ENCODE assay signal across 17 cellular contexts in genomic region chr16:27516360-27516759, GRCh38. TPM values are rescaled to one million over a fixed set of nuclear protein-coding genes. Genes with fewer than 3 reads are reported as not detected.
DNase-seq lines count a peak whose midpoint lies in the region; ATAC-seq and TF ChIP-seq lines count a peak whose summit lies in the region.
"Had no signal": no experiment of that assay in that cellular context is flagged by ENCODE, and none has a peak within 500 bp of the region (broad histone marks: within the 10 kb centered on the region; RNA-seq: fewer than 3 reads in every experiment).

No MANE protein-coding gene starts in this region.

- intact Hi-C loops in left ventricle myocardium superior (cut with micrococcal nuclease) (no loop called here), psoas muscle (cut with DNase I) (loop anchor here in 1 of 2 donors (2.0 kb wide), 1 partner anchor 34 kb away; the partner anchor contains the start of gene KATNIP)

- no peak overlapping the region for H3K9ac ChIP-seq in endodermal cell (ENCODE audit: extremely low read depth, low read length, poor library complexity, severe bottlenecking)

- DNase-seq in right atrium auricular region (ENCODE audit: low spot score) (no peak), left ventricle myocardium superior (no peak), endodermal cell (no peak), psoas muscle (no peak), GF-D8 (lab: John Stamatoyannopoulos, UW) (no peak), hepatic stellate cell (ENCODE audit: low spot score) (no peak)
- DNase-seq: DMS153; GOT3; NCI-H1105; NCI-H748 treated with DMSO at 0.1 percent for 48 hours; NK-92 treated with Interleukin-12 subunit alpha and Interleukin-12 subunit beta, amount 100 ng/mL, for 24 hours had no signal

- H3K9me3 Mint-ChIP-seq in endodermal cell = no peaks in the 10 kb centered on the region
- H3K9me3 Mint-ChIP-seq: CD4-positive, alpha-beta T cell had no signal

- H3K4me1 ChIP-seq in right atrium auricular region (peaks cover 0 to 36% of the 10 kb centered on the region in 2 donors), endodermal cell (ENCODE audit: control insufficient read depth, insufficient read depth, low read length) (no peaks in the 10 kb centered on the region), psoas muscle (peaks cover 54% of the 10 kb centered on the region)
- H3K4me1 ChIP-seq: A549, Caco-2 had no signal

- TF ChIP-seq CTCF in right atrium auricular region (IDR thresholded peaks at IDR 0.05) (no peak), endodermal cell (conservative IDR thresholded peaks at IDR 0.05) (no peak), psoas muscle (IDR thresholded peaks at IDR 0.05) (no peak)

- H3K27me3 Mint-ChIP-seq in endodermal cell (ENCODE audit: insufficient read depth) = no peaks in the 10 kb centered on the region
- H3K27me3 Mint-ChIP-seq: CD4-positive, alpha-beta T cell had no signal

- no peak overlapping the region for H3K4me3 Mint-ChIP-seq in endodermal cell
- H3K4me3 Mint-ChIP-seq: CD4-positive, alpha-beta T cell had no signal

- ATAC-seq in left ventricle myocardium superior (no peak), psoas muscle (no peak), GM18505 (IDR thresholded peaks at IDR 0.05; ENCODE audit: unreplicated experiment) (no peak)

- H3K27ac ChIP-seq in right atrium auricular region (peak overlapping the region; percentile 68 to 72), endodermal cell (ENCODE audit: low read depth, low read length) (no peak overlapping the region), psoas muscle (peak overlapping the region; percentile 91)
- H3K27ac ChIP-seq: A549 had no signal

- H3K4me3 ChIP-seq in right atrium auricular region = no peak overlapping the region
- H3K4me3 ChIP-seq in endodermal cell (ENCODE audit: low read length) = no peak overlapping the region
- H3K4me3 ChIP-seq in psoas muscle = no peak overlapping the region
- H3K4me3 ChIP-seq: A549, GM12878, K562 had no signal

- H3K36me3 ChIP-seq in right atrium auricular region = peaks cover 32% of the 10 kb centered on the region
- peaks cover 86% of the 10 kb centered on the region for H3K36me3 ChIP-seq in endodermal cell (ENCODE audit: control insufficient read depth, insufficient read depth, low read length)
- H3K36me3 ChIP-seq in psoas muscle (ENCODE audit: insufficient read depth in 1 of 2, low read depth in 1 of 2) = peaks cover 0 to 17% of the 10 kb centered on the region in 2 donors

- H3K9me3 ChIP-seq in right atrium auricular region = no peaks in the 10 kb centered on the region
- H3K9me3 ChIP-seq in endodermal cell (ENCODE audit: control insufficient read depth, low read length) = no peaks in the 10 kb centered on the region
- no peaks in the 10 kb centered on the region for H3K9me3 ChIP-seq in psoas muscle
- H3K9me3 ChIP-seq: A549, Caco-2 had no signal

- peak overlapping the region; percentile 45 for H3K27ac Mint-ChIP-seq in endodermal cell
- H3K27ac Mint-ChIP-seq: CD4-positive, alpha-beta T cell had no signal

- peaks cover 66% of the 10 kb centered on the region for H3K36me3 Mint-ChIP-seq in endodermal cell (ENCODE audit: low read depth)

- H3K4me1 Mint-ChIP-seq in endodermal cell = peaks cover 17% of the 10 kb centered on the region

- WGBS in endodermal cell (ENCODE audit: insufficient coverage in 1 of 2, insufficient read length in 1 of 2), 2 experiments = 93 to 94% methylated on average over 11 of the region's 11 CpGs
- whole genome bisulfite sequencing in psoas muscle, 3 donors = 93 to 95% (median 95%) methylated on average over 11 of the region's 11 CpGs

- H3K27me3 ChIP-seq in right atrium auricular region (no peaks in the 10 kb centered on the region), endodermal cell (ENCODE audit: control insufficient read depth, insufficient read depth, low read length, poor library complexity, severe bottlenecking) (no peaks in the 10 kb centered on the region), psoas muscle (ENCODE audit: insufficient read depth in 3 of 3, low read length in 2 of 3) (no peaks in the 10 kb centered on the region)

- no peak for TF ChIP-seq POLR2A in GM18505 (IDR thresholded peaks at IDR 0.05; ENCODE audit: borderline replicate concordance, extremely low read depth, insufficient read depth, insufficient read length)

RNA-seq across cellular contexts. Expression of gene GTF3C1, which starts 33.4 kb away (rescaled TPM):
- total RNA-seq in right atrium auricular region = 10 to 100 TPM; 64.0 to 77.2 TPM
- total RNA-seq in left ventricle myocardium superior = 56.4 TPM
- total RNA-seq in endodermal cell = 100 to 1,000 TPM; 138 TPM
- 73.5 TPM for polyA plus RNA-seq in endodermal cell (2013, experiment 1 of 2)
- 77.1 TPM for polyA plus RNA-seq in endodermal cell (2013, experiment 2 of 2)
- total RNA-seq in psoas muscle = 10 to 100 TPM; 35.2 to 95.5 (median 55.5) TPM
- polyA plus RNA-seq in psoas muscle = 10 to 100 TPM; 37.6 to 57.9 (median 47.4) TPM

RNA-seq across cellular contexts. Expression of gene KATNIP, which starts 33.6 kb away (rescaled TPM):
- total RNA-seq in right atrium auricular region (10 to 100 TPM; 10.6 to 22.7 TPM), left ventricle myocardium superior (12.7 TPM), endodermal cell (10 to 100 TPM; 33.6 to 39.1 TPM), psoas muscle (1 to 10 TPM; 4.5 to 8.7 (median 6.4) TPM)
- polyA plus RNA-seq in endodermal cell (2013, experiment 1 of 2) = 14.5 TPM
- 13.9 TPM for polyA plus RNA-seq in endodermal cell (2013, experiment 2 of 2)
- polyA plus RNA-seq in psoas muscle = 1 to 10 TPM; 4.7 to 9.6 (median 5.3) TPM
